In the genomic region with DNA sequence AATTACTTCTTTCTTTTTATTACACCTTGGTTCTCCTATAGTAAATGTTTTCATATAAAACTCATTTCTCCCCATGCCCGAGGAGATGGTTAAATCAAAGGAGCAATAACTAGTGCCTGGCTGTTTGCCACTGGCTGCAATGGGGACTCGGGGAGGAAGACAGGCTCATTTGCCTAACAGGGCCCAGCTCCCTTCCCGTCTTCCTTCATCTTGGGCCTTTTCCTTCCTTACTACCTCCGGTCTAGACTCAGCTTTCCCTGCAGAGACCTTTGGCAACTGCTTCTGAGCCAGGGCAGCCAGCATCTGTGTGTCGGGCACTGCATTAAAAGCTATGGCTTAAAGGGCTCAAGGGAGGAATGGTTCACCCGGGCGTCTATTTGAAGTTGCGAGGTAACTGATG, we compare ENCODE assay signal across 25 cellular contexts.
DNase-seq lines count a peak whose midpoint lies in the region; ATAC-seq and TF ChIP-seq lines count a peak whose summit lies in the region.
"Had no signal": no experiment of that assay in that cellular context is flagged by ENCODE, and none has a peak within 500 bp of the region (broad histone marks: within the 10 kb centered on the region; RNA-seq: fewer than 3 reads in every experiment).

No MANE protein-coding gene starts in this region.

- H3K27me3 ChIP-seq in gastrocnemius medialis (no peaks in the 10 kb centered on the region), lower lobe of right lung (ENCODE audit: low read depth) (no peaks in the 10 kb centered on the region)
- H3K27me3 ChIP-seq: dorsolateral prefrontal cortex, tibial nerve had no signal

- in situ Hi-C loops in gastrocnemius medialis (cut with MboI; ENCODE audit: low sequenced_read_pairs in 4 of 4) = no loop called here

- no peaks in the 10 kb centered on the region for H3K9me3 ChIP-seq in gastrocnemius medialis
- no peaks in the 10 kb centered on the region for H3K9me3 ChIP-seq in lower lobe of right lung
- H3K9me3 ChIP-seq: BE2C, tibial nerve had no signal

- CTCF ChIA-PET in Calu3 (lab: Charles Lee) = no interaction called here

- H3K27ac Mint-ChIP-seq in HFFc6 = peak overlapping the region; percentile 76
- H3K27ac Mint-ChIP-seq in chondrocyte (ENCODE audit: unreplicated experiment) = peak overlapping the region; percentile 74
- no peak overlapping the region for H3K27ac Mint-ChIP-seq in Calu3 (ENCODE audit: unreplicated experiment)
- H3K27ac Mint-ChIP-seq: activated naive CD4-positive, alpha-beta T cell treated with anti-CD3 and anti-CD28 coated beads, Interleukin-2, amount 50 U/mL, for 72 hours; natural killer cell; stimulated activated naive B cell treated with anti-CD40 and anti-IgM and Interleukin-4, amounts not matched to agents 10 μg/mL and 1 μg/mL and 100 μg/mL, for 72 hours had no signal

- H3K27ac ChIP-seq in gastrocnemius medialis (peak overlapping the region in 3 of 4 donors; percentile 2 to 51 (median 37)), lower lobe of right lung (no peak overlapping the region)
- H3K27ac ChIP-seq: parathyroid adenoma, SK-N-MC had no signal

- TF ChIP-seq CTCF in HFFc6 (IDR thresholded peaks at IDR 0.05) (no peak), chondrocyte (IDR thresholded peaks at IDR 0.05) (no peak), gastrocnemius medialis (IDR thresholded peaks at IDR 0.05 in 4 of 5, conservative IDR thresholded peaks at IDR 0.05 in 1 of 5) (no peak), lower lobe of right lung (IDR thresholded peaks at IDR 0.05) (no peak), Calu3 (IDR thresholded peaks at IDR 0.05; ENCODE audit: unreplicated experiment) (no peak)

- no peak for TF ChIP-seq POLR2A in gastrocnemius medialis (IDR thresholded peaks at IDR 0.05)
- no peak for TF ChIP-seq POLR2A in erythroblast (IDR thresholded peaks at IDR 0.05; ENCODE audit: low read length)

- H3K4me3 Mint-ChIP-seq in HFFc6 (no peak overlapping the region), chondrocyte (ENCODE audit: unreplicated experiment) (no peak overlapping the region), Calu3 (ENCODE audit: low read depth, unreplicated experiment) (no peak overlapping the region)
- H3K4me3 Mint-ChIP-seq: natural killer cell; stimulated activated naive B cell treated with anti-CD40 and anti-IgM and Interleukin-4, amounts not matched to agents 10 μg/mL and 1 μg/mL and 100 μg/mL, for 72 hours had no signal

- H3K27me3 Mint-ChIP-seq in HFFc6 (ENCODE audit: insufficient read depth) (peaks cover 12% of the 10 kb centered on the region), chondrocyte (ENCODE audit: low read depth) (no peaks in the 10 kb centered on the region), Calu3 (ENCODE audit: unreplicated experiment) (no peaks in the 10 kb centered on the region)

- intact Hi-C loops in left ventricle myocardium superior (cut with micrococcal nuclease) = no loop called here
- intact Hi-C loops in gastrocnemius medialis (cut with DNase I; ENCODE audit: low total_unique reads) = no loop called here
- intact Hi-C loops in lower lobe of right lung (cut with DNase I) = no loop called here
- intact Hi-C loops in Calu3 (cut with micrococcal nuclease; ENCODE audit: unreplicated experiment) = no loop called here

- H3K36me3 Mint-ChIP-seq in HFFc6 (ENCODE audit: low read depth) = peaks cover 75% of the 10 kb centered on the region
- H3K36me3 Mint-ChIP-seq in chondrocyte (ENCODE audit: low read depth) = peaks cover 57% of the 10 kb centered on the region
- H3K36me3 Mint-ChIP-seq in Calu3 (ENCODE audit: insufficient read depth, unreplicated experiment) = peaks cover 6% of the 10 kb centered on the region
- H3K36me3 Mint-ChIP-seq: activated naive CD4-positive, alpha-beta T cell treated with anti-CD3 and anti-CD28 coated beads, Interleukin-2, amount 50 U/mL, for 72 hours; natural killer cell; stimulated activated naive B cell treated with anti-CD40 and anti-IgM and Interleukin-4, amounts not matched to agents 10 μg/mL and 1 μg/mL and 100 μg/mL, for 72 hours had no signal

- DNase-seq in HFFc6 = no peak
- DNase-seq in chondrocyte (ENCODE audit: low spot score) = no peak
- peak; percentile 38 for DNase-seq in left ventricle myocardium superior
- no peak for DNase-seq in gastrocnemius medialis
- DNase-seq in lower lobe of right lung = no peak
- no peak for DNase-seq in Calu3
- no peak for DNase-seq in erythroblast (lab: John Stamatoyannopoulos, UW)
- DNase-seq in stimulated activated CD4-positive, alpha-beta T cell treated with anti-CD3 and anti-CD28 coated beads, Interleukin-12 subunit alpha, Interleukin-12 subunit beta, amount 100 ng/mL, for 4 hours = no peak
- DNase-seq: BE2C; DMS79 treated with DMSO at 0.1 percent for 48 hours; dorsolateral prefrontal cortex; HCEC 1CT; KBM-7; kidney glomerular epithelial cell; midbrain; natural killer cell; NCI-H2171; NCI-H524; stimulated activated CD4-positive, alpha-beta T cell treated with anti-CD3 and anti-CD28 coated beads, Interleukin-2, amount 100 ng/mL, for 24 hours; stimulated activated naive B cell treated with anti-CD40 and anti-IgM and Interleukin-4, amounts not matched to agents 10 μg/mL and 1 μg/mL and 100 μg/mL, for 72 hours had no signal

- H3K4me1 ChIP-seq in gastrocnemius medialis (peaks cover 0 to 3% of the 10 kb centered on the region in 2 donors), lower lobe of right lung (peaks cover 7% of the 10 kb centered on the region)
- H3K4me1 ChIP-seq: BE2C, parathyroid adenoma had no signal

- H3K4me1 Mint-ChIP-seq in HFFc6 (ENCODE audit: low read depth) = peaks cover 92% of the 10 kb centered on the region
- peaks cover 96% of the 10 kb centered on the region for H3K4me1 Mint-ChIP-seq in chondrocyte (ENCODE audit: low read depth)
- H3K4me1 Mint-ChIP-seq in Calu3 (ENCODE audit: low read depth, unreplicated experiment) = peaks cover 22% of the 10 kb centered on the region
- H3K4me1 Mint-ChIP-seq: natural killer cell; stimulated activated naive B cell treated with anti-CD40 and anti-IgM and Interleukin-4, amounts not matched to agents 10 μg/mL and 1 μg/mL and 100 μg/mL, for 72 hours had no signal

- no peaks in the 10 kb centered on the region for H3K9me3 Mint-ChIP-seq in HFFc6
- H3K9me3 Mint-ChIP-seq in chondrocyte (ENCODE audit: low read depth) = no peaks in the 10 kb centered on the region
- H3K9me3 Mint-ChIP-seq in Calu3 (ENCODE audit: low read depth, unreplicated experiment) = no peaks in the 10 kb centered on the region
- H3K9me3 Mint-ChIP-seq: natural killer cell; stimulated activated naive B cell treated with anti-CD40 and anti-IgM and Interleukin-4, amounts not matched to agents 10 μg/mL and 1 μg/mL and 100 μg/mL, for 72 hours had no signal

- peak; percentile 22 for ATAC-seq in left ventricle myocardium superior
- ATAC-seq in gastrocnemius medialis = no peak
- no peak for ATAC-seq in lower lobe of right lung
- ATAC-seq: activated naive CD4-positive, alpha-beta T cell treated with anti-CD3 and anti-CD28 coated beads, Interleukin-2, amount 50 U/mL, for 72 hours; GM12878; natural killer cell; stimulated activated naive B cell treated with anti-CD40 and anti-IgM and Interleukin-4, amounts not matched to agents 10 μg/mL and 1 μg/mL and 100 μg/mL, for 72 hours had no signal

- H3K36me3 ChIP-seq in gastrocnemius medialis (no peaks in the 10 kb centered on the region), lower lobe of right lung (peaks cover 13% of the 10 kb centered on the region)
- H3K36me3 ChIP-seq: BE2C had no signal

- no TSS peak for BruUV-seq in Calu3 (replicated peaks; lab: Mats Ljungman, UMichigan)

- H3K4me3 ChIP-seq in gastrocnemius medialis = no peak overlapping the region
- no peak overlapping the region for H3K4me3 ChIP-seq in lower lobe of right lung
- H3K4me3 ChIP-seq: dorsolateral prefrontal cortex, GM12878, SK-N-MC, tibial nerve had no signal
